ENCODE assay signal across 8 cellular contexts in the genomic region with DNA sequence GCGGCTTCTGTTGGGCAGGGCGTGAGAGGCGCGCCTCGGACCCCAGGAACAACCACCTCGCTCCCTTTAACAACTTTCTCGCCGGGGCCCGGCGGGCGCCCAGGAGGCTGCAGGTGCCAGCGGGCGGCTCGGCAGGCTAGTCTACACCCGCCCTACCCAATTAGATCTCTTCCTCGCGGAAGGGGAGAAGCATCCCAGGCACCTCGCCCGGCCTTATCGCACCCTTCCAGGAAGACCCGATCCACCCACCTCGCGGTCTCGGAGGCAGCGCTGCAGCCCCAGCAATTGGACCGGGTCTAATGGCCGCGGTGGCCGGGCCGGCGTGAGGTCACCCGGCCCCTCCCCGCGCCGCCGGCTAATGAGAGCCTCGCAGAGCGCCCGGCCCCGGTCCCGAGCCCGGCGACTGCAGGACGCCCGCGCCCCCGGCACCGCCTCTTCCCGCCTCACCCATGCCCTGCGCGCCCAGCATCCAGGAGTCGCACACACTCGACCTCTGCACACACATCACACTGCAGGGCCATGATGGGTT. TPM values are rescaled to one million over a fixed set of nuclear protein-coding genes. Genes with fewer than 3 reads are reported as not detected.
DNase-seq lines count a peak whose midpoint lies in the region; ATAC-seq and TF ChIP-seq lines count a peak whose summit lies in the region.

A gene (minus strand): TSS at position 298 of the 529 bp plus-strand sequence. CDS start 419 bp downstream, outside the sequence.

- H3K27ac ChIP-seq in mammary epithelial cell (ENCODE audit: insufficient read depth, low read depth, low read length) (no peak within 1 kb of the TSS), iPS-20b (ENCODE audit: low read length) (no peak within 1 kb of the TSS)

- no peaks in the 10 kb centered on the region for H3K36me3 ChIP-seq in mammary epithelial cell (ENCODE audit: insufficient read depth, low read length)
- H3K36me3 ChIP-seq in iPS-20b (ENCODE audit: insufficient read depth, low read depth, low read length): no peaks in the 10 kb centered on the region

- BruUV-seq in mammary epithelial cell (replicated peaks; lab: Mats Ljungman, UMichigan): no TSS peak

- dilution Hi-C loops in mammary epithelial cell (cut with HindIII; ENCODE audit: low sequenced_read_pairs): no loop called here

- H3K4me3 ChIP-seq in GM08714 (ENCODE audit: low read length): peak within 1 kb of the TSS; percentile 81
- peak within 1 kb of the TSS; percentile 42 to 59 (median 46) for H3K4me3 ChIP-seq in mammary epithelial cell (replicated peaks in 1 of 3; ENCODE audit: insufficient read depth in 1 of 3, low read depth in 2 of 3, low read length in 3 of 3)
- peak within 1 kb of the TSS; percentile 73 for H3K4me3 ChIP-seq in iPS-20b (ENCODE audit: low read length)
- H3K4me3 ChIP-seq in retinal pigment epithelial cell (ENCODE audit: low read length): peak within 1 kb of the TSS; percentile 73

- H3K9me3 ChIP-seq in mammary epithelial cell (replicated peaks; ENCODE audit: insufficient read depth, low read length): no peaks in the 10 kb centered on the region
- no peaks in the 10 kb centered on the region for H3K9me3 ChIP-seq in iPS-20b (ENCODE audit: insufficient read depth, low read depth, low read length)

- peak within 1 kb of the TSS; percentile 75 for H3K4me3 Mint-ChIP-seq in T-helper 2 cell treated with Interferon-gamma antibody and Interleukin-4, amounts not matched to agents 5 μg/mL and 100 μg/mL, for 36 hours

- peaks cover 10% of the 10 kb centered on the region for H3K4me1 Mint-ChIP-seq in T-helper 2 cell treated with Interferon-gamma antibody and Interleukin-4, amounts not matched to agents 5 μg/mL and 100 μg/mL, for 36 hours (ENCODE audit: low read depth)

- no peaks in the 10 kb centered on the region for H3K79me2 ChIP-seq in mammary epithelial cell (ENCODE audit: insufficient read depth, low read length)

- in situ Hi-C loops in mammary epithelial cell (cut with MboI; ENCODE audit: low sequenced_read_pairs in 2 of 2): no loop called here

- peak within 1 kb of the TSS; percentile 89 for H3K4me2 ChIP-seq in mammary epithelial cell (ENCODE audit: insufficient read depth, low read depth, low read length)

- CTCF ChIA-PET in mammary epithelial cell (lab: Charles Lee; ENCODE audit: low non-redundant PET): no interaction called here

- DNase-seq in T-helper 2 cell treated with Interferon-gamma antibody and Interleukin-4, amounts not matched to agents 5 μg/mL and 100 μg/mL, for 36 hours (ENCODE audit: low spot score): peak; percentile 28
- no peak for DNase-seq in mammary epithelial cell
- no peak for DNase-seq in retinal pigment epithelial cell (ENCODE audit: low read depth)
- no peak for DNase-seq in dedifferentiated amniotic fluid mesenchymal stem cell (ENCODE audit: extremely low spot score)
- DNase-seq in COLO829 (ENCODE audit: low spot score): no peak

- H3K27ac Mint-ChIP-seq in T-helper 2 cell treated with Interferon-gamma antibody and Interleukin-4, amounts not matched to agents 5 μg/mL and 100 μg/mL, for 36 hours: no peak within 1 kb of the TSS

- WGBS in mammary epithelial cell (ENCODE audit: low coverage, missing lambda C conversion rate): no CpG with 5 or more reads among the region's 53 CpGs

- no peak for TF ChIP-seq CTCF in mammary epithelial cell (conservative IDR thresholded peaks at IDR 0.05 in 1 of 2, IDR thresholded peaks at IDR 0.05 in 1 of 2; ENCODE audit: extremely low read depth in 1 of 2, insufficient read depth in 1 of 2, low read depth in 1 of 2, low read length in 2 of 2)
- no peak for TF ChIP-seq CTCF in retinal pigment epithelial cell (conservative IDR thresholded peaks at IDR 0.05; ENCODE audit: low read depth, low read length)

- peak within 1 kb of the TSS; percentile 91 for H2AFZ ChIP-seq in mammary epithelial cell (ENCODE audit: low read depth, low read length)

- H3K27me3 ChIP-seq in mammary epithelial cell (ENCODE audit: insufficient read depth, low read length) (no peaks in the 10 kb centered on the region), iPS-20b (ENCODE audit: insufficient read depth, low read length) (peaks cover 24% of the 10 kb centered on the region; the same call in 1 of the 2 replicates)

- intact Hi-C loops in mammary epithelial cell (cut with micrococcal nuclease): loop anchor here (5.0 kb wide), 1 partner anchor 47 kb away; no protein-coding TSS in a partner anchor

- H3K4me1 ChIP-seq in mammary epithelial cell (ENCODE audit: insufficient read depth, low read length) (peaks cover 25% of the 10 kb centered on the region), iPS-20b (ENCODE audit: insufficient read depth, low read length) (peaks cover 23% of the 10 kb centered on the region)

- H3K9ac ChIP-seq in mammary epithelial cell (ENCODE audit: insufficient read depth, low read length) (no peak within 1 kb of the TSS), iPS-20b (ENCODE audit: low read depth, low read length) (peak within 1 kb of the TSS; percentile 43; the same call in 1 of the 2 replicates)

- H3K36me3 Mint-ChIP-seq in T-helper 2 cell treated with Interferon-gamma antibody and Interleukin-4, amounts not matched to agents 5 μg/mL and 100 μg/mL, for 36 hours (ENCODE audit: low read depth): no peaks in the 10 kb centered on the region

- no peaks in the 10 kb centered on the region for H4K20me1 ChIP-seq in mammary epithelial cell (ENCODE audit: insufficient read depth, low read length)

- no peaks in the 10 kb centered on the region for H3K9me3 Mint-ChIP-seq in T-helper 2 cell treated with Interferon-gamma antibody and Interleukin-4, amounts not matched to agents 5 μg/mL and 100 μg/mL, for 36 hours

- H3K27me3 Mint-ChIP-seq in T-helper 2 cell treated with Interferon-gamma antibody and Interleukin-4, amounts not matched to agents 5 μg/mL and 100 μg/mL, for 36 hours (ENCODE audit: low read depth): peaks cover 21% of the 10 kb centered on the region

- ATAC-seq in HG03442 (IDR thresholded peaks at IDR 0.05; ENCODE audit: unreplicated experiment): peak; percentile 46

RNA-seq across cellular contexts. Expression of the gene that starts here (rescaled TPM):
- total RNA-seq in mammary epithelial cell: 1 to 10 TPM; 2.7 to 6.3 TPM
- 2.1 TPM for polyA plus RNA-seq in mammary epithelial cell
- polyA minus RNA-seq in mammary epithelial cell: 13.1 TPM
